In the genomic region with DNA sequence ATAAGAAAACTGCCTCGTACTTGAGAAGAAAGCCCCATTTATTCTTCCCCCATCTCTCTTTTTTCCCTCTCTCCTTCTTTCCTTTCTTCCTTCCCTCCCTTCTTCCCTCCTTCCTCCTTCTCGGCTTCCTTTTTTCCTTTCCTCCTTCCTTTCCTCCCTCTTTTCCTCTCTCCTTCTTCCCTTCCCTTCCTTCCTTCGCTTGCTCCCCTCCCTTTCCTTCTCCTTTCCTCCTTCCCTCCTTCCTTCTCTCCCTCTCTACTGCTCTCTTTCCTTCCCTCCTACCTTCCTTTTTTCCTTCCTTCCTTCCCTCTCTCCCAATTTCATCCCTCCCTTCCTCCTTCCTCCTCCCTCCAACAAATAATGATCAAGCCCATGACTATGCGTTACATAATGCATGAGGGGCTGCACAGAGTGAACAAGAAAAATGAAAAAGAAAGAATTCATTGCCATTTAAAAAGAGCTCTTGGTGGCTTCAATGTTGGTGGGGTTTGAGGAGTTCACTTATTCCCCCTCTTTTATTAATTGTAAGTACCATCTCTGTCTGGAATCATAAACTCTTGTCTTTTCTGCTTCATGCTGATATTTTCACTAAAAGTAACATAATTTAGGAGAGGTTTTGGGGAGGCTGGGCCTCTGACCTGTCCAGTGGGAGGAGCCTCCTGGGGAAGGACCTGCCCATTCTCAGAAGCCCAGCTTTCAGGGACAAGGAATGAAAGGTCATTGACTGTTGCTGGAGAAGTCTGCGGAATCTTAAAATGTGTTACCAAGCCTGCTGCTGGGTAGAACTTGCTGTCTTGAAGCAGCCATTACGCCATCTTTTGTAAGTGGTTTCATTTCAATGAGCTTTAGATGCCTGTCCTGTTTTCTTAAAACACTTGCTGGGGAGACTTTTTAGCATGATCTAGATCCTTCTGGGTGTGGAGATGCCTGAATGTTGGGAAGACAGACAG, we compare ENCODE assay signal across 16 cellular contexts.
DNase-seq lines count a peak whose midpoint lies in the region; FAIRE-seq and TF ChIP-seq lines count a peak whose summit lies in the region.
"Had no signal": no experiment of that assay in that cellular context is flagged by ENCODE, and none has a peak within 500 bp of the region (broad histone marks: within the 10 kb centered on the region; RNA-seq: fewer than 3 reads in every experiment).

No MANE protein-coding gene starts in this region.

- H3K9me3 ChIP-seq in PC-9 (ENCODE audit: insufficient read depth, low read depth) = no peaks in the 10 kb centered on the region
- H3K9me3 ChIP-seq in smooth muscle cell (replicated peaks; ENCODE audit: low read depth) = no peaks in the 10 kb centered on the region
- H3K9me3 ChIP-seq: suprapubic skin had no signal

- H3F3A ChIP-seq in PC-9 (ENCODE audit: insufficient read depth, low read depth) (peaks cover 88% of the 10 kb centered on the region), smooth muscle cell (ENCODE audit: low read depth) (peaks cover 19% of the 10 kb centered on the region)

- no peak overlapping the region for H3K4me3 Mint-ChIP-seq in T-helper 1 cell treated with Interleukin-12 subunit alpha and Interleukin-12 subunit beta and Interleukin-4 antibody, amounts not matched to agents 30 μg/mL and 1 μg/mL, for 36 hours

- H3K9me3 Mint-ChIP-seq in T-helper 1 cell treated with Interleukin-12 subunit alpha and Interleukin-12 subunit beta and Interleukin-4 antibody, amounts not matched to agents 30 μg/mL and 1 μg/mL, for 36 hours = no peaks in the 10 kb centered on the region

- POLR2A ChIA-PET in PC-9 (lab: Charles Lee; ENCODE audit: unreplicated experiment) = no interaction called here

- 87% methylated on average over 6 of the region's 6 CpGs for WGBS in smooth muscle cell (ENCODE audit: low lambda C conversion rate)

- H3K79me2 ChIP-seq in PC-9 (ENCODE audit: low read depth) (peaks cover 83% of the 10 kb centered on the region), smooth muscle cell (ENCODE audit: low read depth) (no peaks in the 10 kb centered on the region)

- TF ChIP-seq CTCF in PC-9 (conservative IDR thresholded peaks at IDR 0.05) (no peak), fibroblast of villous mesenchyme (IDR thresholded peaks at IDR 0.05; ENCODE audit: insufficient read depth, low read depth, low read length) (no peak), smooth muscle cell (IDR thresholded peaks at IDR 0.05; ENCODE audit: borderline replicate concordance, insufficient read depth, poor library complexity, severe bottlenecking) (no peak), D721Med (IDR thresholded peaks at IDR 0.05; ENCODE audit: insufficient read depth, missing control alignments) (no peak)

- no peak overlapping the region for H2AFZ ChIP-seq in PC-9
- H2AFZ ChIP-seq in smooth muscle cell (ENCODE audit: low read depth) = no peak overlapping the region

- no peak overlapping the region for H3K9ac ChIP-seq in smooth muscle cell (ENCODE audit: low read depth)

- H3K4me1 ChIP-seq in PC-9 (replicated peaks; ENCODE audit: insufficient read depth) = peaks cover 99% of the 10 kb centered on the region
- peaks cover 16% of the 10 kb centered on the region for H3K4me1 ChIP-seq in smooth muscle cell (ENCODE audit: low read depth)

- H4K20me1 ChIP-seq in PC-9 (ENCODE audit: insufficient read depth) (no peaks in the 10 kb centered on the region), smooth muscle cell (ENCODE audit: low read depth) (no peaks in the 10 kb centered on the region)

- H3K27ac ChIP-seq in PC-9 = peak overlapping the region; percentile 95
- H3K27ac ChIP-seq in smooth muscle cell (ENCODE audit: low read depth) = peak overlapping the region; percentile 17
- H3K27ac ChIP-seq: RWPE1, suprapubic skin had no signal

- H3K27ac Mint-ChIP-seq in T-helper 1 cell treated with Interleukin-12 subunit alpha and Interleukin-12 subunit beta and Interleukin-4 antibody, amounts not matched to agents 30 μg/mL and 1 μg/mL, for 36 hours = peak overlapping the region; percentile 77

- no TSS peak for BruUV-seq in PC-9 (replicated peaks; lab: Mats Ljungman, UMichigan)

- FAIRE-seq in GM19239 (lab: Jason Lieb, UNC) = no peak
- no peak for FAIRE-seq in D721Med (lab: Jason Lieb, UNC)

- intact Hi-C loops in PC-9 (cut with micrococcal nuclease; ENCODE audit: unreplicated experiment) = loop anchor here (5.0 to 10.0 kb wide), 3 partner anchors 144 to 354 kb away; a partner anchor contains a TSS

- peak overlapping the region; percentile 3; the same call in 1 of the 2 replicates for H3K4me2 ChIP-seq in PC-9
- no peak overlapping the region for H3K4me2 ChIP-seq in smooth muscle cell

- H3K9me2 ChIP-seq in PC-9 (ENCODE audit: insufficient read depth) = no peaks in the 10 kb centered on the region

- no peaks in the 10 kb centered on the region for H3K27me3 Mint-ChIP-seq in T-helper 1 cell treated with Interleukin-12 subunit alpha and Interleukin-12 subunit beta and Interleukin-4 antibody, amounts not matched to agents 30 μg/mL and 1 μg/mL, for 36 hours (ENCODE audit: low read depth)

- peaks cover 27% of the 10 kb centered on the region for H3K36me3 Mint-ChIP-seq in T-helper 1 cell treated with Interleukin-12 subunit alpha and Interleukin-12 subunit beta and Interleukin-4 antibody, amounts not matched to agents 30 μg/mL and 1 μg/mL, for 36 hours (ENCODE audit: low read depth)

- peaks cover 73% of the 10 kb centered on the region for H3K4me1 Mint-ChIP-seq in T-helper 1 cell treated with Interleukin-12 subunit alpha and Interleukin-12 subunit beta and Interleukin-4 antibody, amounts not matched to agents 30 μg/mL and 1 μg/mL, for 36 hours (ENCODE audit: low read depth)

- DNase-seq in T-helper 1 cell (no peak), PC-9 (no peak), fibroblast of villous mesenchyme (ENCODE audit: low read depth) (peak; percentile 50), smooth muscle cell (lab: John Stamatoyannopoulos, UW; ENCODE audit: unreplicated experiment) (no peak), GM19239 (ENCODE audit: insufficient read length, low spot score) (no peak), D721Med (ENCODE audit: insufficient read length, low spot score) (no peak), glomerular visceral epithelial cell (ENCODE audit: extremely low spot score) (no peak)
- DNase-seq: 8988T, amygdala, DMS53, NCI-H1436 treated with DMSO at 0.1 percent for 48 hours, NCI-H524 treated with DMSO at 0.1 percent for 48 hours, T1000 had no signal

- H3K4me3 ChIP-seq in PC-9 = no peak overlapping the region
- H3K4me3 ChIP-seq in fibroblast of villous mesenchyme (ENCODE audit: low read depth, low read length) = no peak overlapping the region
- no peak overlapping the region for H3K4me3 ChIP-seq in smooth muscle cell
- H3K4me3 ChIP-seq: suprapubic skin had no signal

- CTCF ChIA-PET in PC-9 (lab: Charles Lee) = interaction anchor here (0.6 kb wide), 1 partner anchor 399 kb away, joined by 3 read pairs; no protein-coding TSS in a partner anchor

- H3K36me3 ChIP-seq in PC-9 (ENCODE audit: low read depth) (no peaks in the 10 kb centered on the region), smooth muscle cell (ENCODE audit: low read depth) (no peaks in the 10 kb centered on the region)
- H3K36me3 ChIP-seq: suprapubic skin had no signal

- H3K27me3 ChIP-seq in PC-9 (ENCODE audit: insufficient read depth, low read depth) (no peaks in the 10 kb centered on the region), smooth muscle cell (ENCODE audit: low read depth) (no peaks in the 10 kb centered on the region)
- H3K27me3 ChIP-seq: suprapubic skin had no signal
